Comparison of ENCODE assay signal across 11 cellular contexts in genomic region chr3:197308591-197308990, GRCh38. TPM values are rescaled to one million over a fixed set of nuclear protein-coding genes. Genes with fewer than 3 reads are reported as not detected.
A peak's percentile ranks its signal among the peaks of the same experiment; 100 is the strongest.
DNase-seq lines count a peak whose midpoint lies in the region; ATAC-seq and TF ChIP-seq lines count a peak whose summit lies in the region.
"Had no signal": no experiment of that assay in that cellular context is flagged by ENCODE, and none has a peak within 500 bp of the region (broad histone marks: within the 10 kb centered on the region; RNA-seq: fewer than 3 reads in every experiment).

No MANE protein-coding gene starts in this region.

- H3K4me1 Mint-ChIP-seq in endodermal cell: peaks cover 10% of the 10 kb centered on the region

- H3K27me3 ChIP-seq in skeletal muscle satellite cell (ENCODE audit: control insufficient read depth, insufficient read depth, low read length) (no peaks in the 10 kb centered on the region), endodermal cell (ENCODE audit: control insufficient read depth, insufficient read depth, low read length, poor library complexity, severe bottlenecking) (peaks cover 45% of the 10 kb centered on the region)

- peaks cover 73% of the 10 kb centered on the region for H3K27me3 Mint-ChIP-seq in endodermal cell (ENCODE audit: insufficient read depth)

- in situ Hi-C loops in SK-MEL-5 (cut with HindIII; ENCODE audit: low pct_unique_long_range_greater_than_20kb, low sequenced_read_pairs): no loop called here

- H3K4me1 ChIP-seq in skeletal muscle satellite cell (ENCODE audit: control insufficient read depth, insufficient read depth, low read length) (peaks cover 36% of the 10 kb centered on the region), endodermal cell (ENCODE audit: control insufficient read depth, insufficient read depth, low read length) (no peaks in the 10 kb centered on the region)

- no peaks in the 10 kb centered on the region for H3K9me3 ChIP-seq in skeletal muscle satellite cell (replicated peaks; ENCODE audit: low read length)
- no peaks in the 10 kb centered on the region for H3K9me3 ChIP-seq in endodermal cell (ENCODE audit: control insufficient read depth, low read length)
- H3K9me3 ChIP-seq: spleen had no signal

- H3K9ac ChIP-seq in skeletal muscle satellite cell (ENCODE audit: low read depth, low read length) (peak overlapping the region; percentile 73), endodermal cell (ENCODE audit: extremely low read depth, low read length, poor library complexity, severe bottlenecking) (no peak overlapping the region)

- 88 to 96% methylated on average over 3 of the region's 3 CpGs for whole genome bisulfite sequencing in endodermal cell (ENCODE audit: insufficient coverage in 1 of 2, insufficient read length in 1 of 2), 2 experiments

- DNase-seq in H4 (ENCODE audit: low spot score): peak; percentile 87
- DNase-seq in SK-MEL-5 (ENCODE audit: low read depth, low spot score): peak; percentile 66
- peak; percentile 47 for DNase-seq in fibroblast of gingiva (ENCODE audit: low read depth)
- no peak for DNase-seq in NCI-H146 (lab: John Stamatoyannopoulos, UW)
- no peak for DNase-seq in endodermal cell
- DNase-seq: activated T-cell treated with anti-CD3 and anti-CD28 coated beads, Interleukin-2, amount 50 U/mL, for 1 hour; NCI-H2029; spleen had no signal

- no peak overlapping the region for H3K27ac Mint-ChIP-seq in endodermal cell

- no peak overlapping the region for H3K27ac ChIP-seq in endodermal cell (ENCODE audit: low read depth, low read length)
- H3K27ac ChIP-seq: spleen had no signal

- no peak overlapping the region for H3K4me3 ChIP-seq in skeletal muscle satellite cell (ENCODE audit: low read length)
- H3K4me3 ChIP-seq in endodermal cell (ENCODE audit: low read length): no peak overlapping the region
- H3K4me3 ChIP-seq: spleen had no signal

- H3K36me3 Mint-ChIP-seq in endodermal cell (ENCODE audit: low read depth): no peaks in the 10 kb centered on the region

- no peak for TF ChIP-seq CTCF in endodermal cell (conservative IDR thresholded peaks at IDR 0.05)

- ATAC-seq in HG03196 (IDR thresholded peaks at IDR 0.05; ENCODE audit: unreplicated experiment): no peak
- ATAC-seq in activated CD4-positive, CD25-positive, alpha-beta regulatory T cell treated with anti-CD3 and anti-CD28 coated beads, Interleukin-2, amount 50 U/mL, for 24 hours: no peak

- H3K36me3 ChIP-seq in skeletal muscle satellite cell (ENCODE audit: insufficient read depth, low read length): no peaks in the 10 kb centered on the region
- H3K36me3 ChIP-seq in endodermal cell (ENCODE audit: control insufficient read depth, insufficient read depth, low read length): no peaks in the 10 kb centered on the region
- H3K36me3 ChIP-seq: spleen had no signal

- peak overlapping the region; percentile 69 for H3K4me2 ChIP-seq in skeletal muscle satellite cell (ENCODE audit: low read length)

- no peak overlapping the region for H3K4me3 Mint-ChIP-seq in endodermal cell

- H3K9me3 Mint-ChIP-seq in endodermal cell: peaks cover 2% of the 10 kb centered on the region

RNA-seq across cellular contexts. Expression of gene DLG1, which starts 10.2 kb away (rescaled TPM):
- 46.6 and 64.5 TPM in 2 replicates for total RNA-seq in H4 (2014; rRNA removed; shearing (Covaris generic))
- total RNA-seq in SK-MEL-5 (2014; rRNA removed; shearing (Covaris generic)): 28.9 and 33.6 TPM in 2 replicates
- 30.8 and 46.7 TPM in 2 replicates for polyA plus RNA-seq in SK-MEL-5 (2015; cell fraction: cytosol; rRNA removed)
- polyA plus RNA-seq in SK-MEL-5 (2015; cell fraction: nucleus; rRNA removed): 103 and 137 TPM in 2 replicates
- total RNA-seq in skeletal muscle satellite cell (2012; rRNA removed): 31.5 and 37.5 TPM in 2 replicates
- 10 to 100 TPM; 78.7 to 96.9 TPM for total RNA-seq in endodermal cell
- 68.2 TPM for polyA plus RNA-seq in endodermal cell (2013, experiment 1 of 2)
- polyA plus RNA-seq in endodermal cell (2013, experiment 2 of 2): 64.7 TPM

Comparison
In these comparisons a context has a peak if more than half of its experiments do, and no peak if none do; other contexts are left out.
1. DNase-seq: peak in H4 (single experiment), SK-MEL-5 (single experiment) and fibroblast of gingiva (single experiment); none in NCI-H146 (single experiment) and endodermal cell (single experiment).